Comparison of ENCODE assay signal across 8 cellular contexts in the genomic region with DNA sequence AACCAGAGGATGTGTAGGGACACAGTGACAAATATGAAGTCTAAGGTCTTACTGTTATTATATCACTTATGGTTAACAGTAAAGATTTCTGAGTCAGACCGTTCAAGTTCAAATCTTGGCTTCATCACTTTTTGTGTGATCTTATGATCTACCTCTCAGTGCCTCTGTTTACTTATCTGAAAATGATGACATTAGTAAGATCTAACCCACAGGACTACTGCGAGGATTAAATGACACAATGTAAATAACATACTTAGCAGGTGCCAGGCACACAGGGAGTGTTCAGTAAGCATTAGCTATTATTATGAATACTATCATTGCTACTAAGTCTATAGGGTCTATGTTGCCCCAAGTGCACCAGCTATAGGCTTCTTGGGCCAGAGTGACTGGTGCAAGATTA. TPM values are rescaled to one million over a fixed set of nuclear protein-coding genes. Genes with fewer than 3 reads are reported as not detected.
A peak's percentile ranks its signal among the peaks of the same experiment; 100 is the strongest.
DNase-seq lines count a peak whose midpoint lies in the region; TF ChIP-seq lines count a peak whose summit lies in the region.

No MANE protein-coding gene starts in this region.

- POLR2A ChIA-PET in Caco-2 (lab: Charles Lee) = no interaction called here

- peaks cover 1% of the 10 kb centered on the region; the same call in 1 of the 2 replicates for H3K36me3 ChIP-seq in Caco-2 (ENCODE audit: control insufficient read depth, insufficient read depth, low read length)
- H3K36me3 ChIP-seq in effector memory CD4-positive, alpha-beta T cell (ENCODE audit: control insufficient read depth, insufficient read depth, low read length) = peaks cover 63% of the 10 kb centered on the region

- intact Hi-C loops in Caco-2 (cut with micrococcal nuclease; ENCODE audit: unreplicated experiment) = no loop called here

- H3K9me3 Mint-ChIP-seq in Caco-2 (ENCODE audit: unreplicated experiment) = no peaks in the 10 kb centered on the region
- H3K9me3 Mint-ChIP-seq in progenitor cell of endocrine pancreas (ENCODE audit: low read depth) = no peaks in the 10 kb centered on the region

- peak overlapping the region; percentile 81 for H3K4me3 Mint-ChIP-seq in Caco-2 (ENCODE audit: unreplicated experiment)
- H3K4me3 Mint-ChIP-seq in progenitor cell of endocrine pancreas (ENCODE audit: low read depth) = peak overlapping the region; percentile 71

- H3K27ac Mint-ChIP-seq in Caco-2 (ENCODE audit: unreplicated experiment) (no peak overlapping the region), progenitor cell of endocrine pancreas (no peak overlapping the region)

- H3K9me3 ChIP-seq in Caco-2 = no peaks in the 10 kb centered on the region
- H3K9me3 ChIP-seq in effector memory CD4-positive, alpha-beta T cell (ENCODE audit: control insufficient read depth, low read length) = no peaks in the 10 kb centered on the region

- peak overlapping the region; percentile 100 for H3K27ac ChIP-seq in effector memory CD4-positive, alpha-beta T cell (ENCODE audit: insufficient read depth, low read length, poor library complexity, severe bottlenecking)

- H3K36me3 Mint-ChIP-seq in Caco-2 (ENCODE audit: insufficient read depth, unreplicated experiment) (peaks cover 31% of the 10 kb centered on the region), progenitor cell of endocrine pancreas (ENCODE audit: insufficient read depth) (no peaks in the 10 kb centered on the region)

- CTCF ChIA-PET in Caco-2 (lab: Charles Lee) = no interaction called here

- no peak overlapping the region for H3K4me3 ChIP-seq in Caco-2 (ENCODE audit: low read depth, low read length)
- H3K4me3 ChIP-seq in effector memory CD4-positive, alpha-beta T cell (ENCODE audit: insufficient read depth, low read depth, low read length, poor library complexity, severe bottlenecking) = peak overlapping the region; percentile 97

- DNase-seq in Caco-2 (no peak), NCI-H748 treated with DMSO at 0.1 percent for 48 hours (lab: John Stamatoyannopoulos, UW) (peak; percentile 12), progenitor cell of endocrine pancreas (ENCODE audit: low spot score, unreplicated experiment) (no peak), CD1c-positive myeloid dendritic cell (ENCODE audit: extremely low spot score) (no peak), AML-193 (lab: John Stamatoyannopoulos, UW) (no peak), RKO (ENCODE audit: low spot score) (no peak), kidney glomerular epithelial cell (lab: John Stamatoyannopoulos, UW) (no peak)
- no peak for DNase-seq in effector memory CD4-positive, alpha-beta T cell

- no TSS peak for BruUV-seq in Caco-2 (replicated peaks; lab: Mats Ljungman, UMichigan)

- no peaks in the 10 kb centered on the region for H3K27me3 Mint-ChIP-seq in Caco-2 (ENCODE audit: insufficient read depth, unreplicated experiment)
- peaks cover 41% of the 10 kb centered on the region for H3K27me3 Mint-ChIP-seq in progenitor cell of endocrine pancreas

- TF ChIP-seq CTCF in Caco-2 (IDR thresholded peaks at IDR 0.05; ENCODE audit: insufficient read depth in 1 of 2, low read depth in 1 of 2, low read length in 1 of 2, severe bottlenecking in 1 of 2, unreplicated experiment in 1 of 2) (no peak), progenitor cell of endocrine pancreas (IDR thresholded peaks at IDR 0.05; ENCODE audit: unreplicated experiment) (no peak)

- no peaks in the 10 kb centered on the region for H3K27me3 ChIP-seq in Caco-2 (replicated peaks; ENCODE audit: control insufficient read depth, insufficient read depth, low read length)
- no peaks in the 10 kb centered on the region for H3K27me3 ChIP-seq in effector memory CD4-positive, alpha-beta T cell (replicated peaks; ENCODE audit: control insufficient read depth, insufficient read depth, low read length, poor library complexity, severe bottlenecking)

- H3K4me1 Mint-ChIP-seq in Caco-2 (ENCODE audit: low read depth, unreplicated experiment) (peaks cover 7% of the 10 kb centered on the region), progenitor cell of endocrine pancreas (ENCODE audit: low read depth) (peaks cover 7% of the 10 kb centered on the region)

- H3K4me1 ChIP-seq in Caco-2 = peaks cover 17% of the 10 kb centered on the region
- H3K4me1 ChIP-seq in effector memory CD4-positive, alpha-beta T cell (ENCODE audit: control insufficient read depth, insufficient read depth, low read length, poor library complexity, severe bottlenecking) = peaks cover 59% of the 10 kb centered on the region

RNA-seq across cellular contexts. Expression of a gene that starts 2.0 kb away (rescaled TPM):
- total RNA-seq in Caco-2 (2022) (16.0 and 16.8 TPM in 2 replicates), progenitor cell of endocrine pancreas (2.3 and 4.1 TPM in 2 replicates)

RNA-seq across cellular contexts. Expression of a gene that starts 54.7 kb away (rescaled TPM):
- total RNA-seq in Caco-2 (2022) = not detected in 2 replicates
- total RNA-seq in progenitor cell of endocrine pancreas = not detected in 2 replicates
